Comparison of ENCODE assay signal across 11 cellular contexts in genomic region chr19:6433663-6434062, GRCh38. TPM values are rescaled to one million over a fixed set of nuclear protein-coding genes. Genes with fewer than 3 reads are reported as not detected.
"Had no signal": no experiment of that assay in that cellular context is flagged by ENCODE, and none has a peak within 500 bp of the region (broad histone marks: within the 10 kb centered on the region; RNA-seq: fewer than 3 reads in every experiment).

TSS of gene SLC25A41 (minus strand) at chr19:6433763. CDS start at chr19:6433693, 70 bp downstream.

- H3K9ac ChIP-seq: GM23248 had no signal

- H3K36me3 ChIP-seq: HAP-1 had no signal

- H3K4me3 ChIP-seq: GM23248, GM23338, HAP-1 had no signal

- DNase-seq: GM23248, GOT3, H7, H9, HCEC 1CT, HFFc6 had no signal

- H3K4me1 ChIP-seq: HAP-1 had no signal

- H3K27ac ChIP-seq: GM23248 had no signal

- H3K4me2 ChIP-seq: GM23338 had no signal

- H2AFZ ChIP-seq: GM23248, GM23338 had no signal

- ATAC-seq: HCT116 had no signal

- H3K9me3 ChIP-seq: HAP-1 had no signal

RNA-seq across cellular contexts. Expression of gene SLC25A41, which starts in this region (rescaled TPM):
- total RNA-seq: GM23248, H1, H4, HFFc6 had no signal
- polyA plus RNA-seq: GM23248 had no signal
